ENCODE assay signal across 5 cellular contexts in genomic region chr1:48437379-48437778, GRCh38. TPM values are rescaled to one million over a fixed set of nuclear protein-coding genes. Genes with fewer than 3 reads are reported as not detected.
A peak's percentile ranks its signal among the peaks of the same experiment; 100 is the strongest.
DNase-seq lines count a peak whose midpoint lies in the region; ATAC-seq, FAIRE-seq and TF ChIP-seq lines count a peak whose summit lies in the region.
"Not testable (repeated sequence)": the region's sequence is repeated elsewhere in the genome, so short reads cannot be mapped to it uniquely, and the experiment has no call there.

No MANE protein-coding gene starts in this region.

- not testable (repeated sequence) for DNase-seq in adrenal gland; Right ventricle myocardium inferior (ENCODE audit: missing footprints); Right ventricle myocardium superior; left ventricle myocardium superior

- H3K9me3 ChIP-seq in adrenal gland (replicated peaks in 1 of 3): not testable (repeated sequence)

- peak overlapping the region in 3 of 5 donors; percentile 44 to 56 (median 51) for H3K27ac ChIP-seq in adrenal gland

- ATAC-seq in Right ventricle myocardium inferior (peak; percentile 64), Right ventricle myocardium superior (ENCODE audit: poor library complexity) (peak; percentile 55), left ventricle myocardium superior (peak; percentile 44)

- FAIRE-seq in A204.1 (lab: Jason Lieb, UNC): peak; percentile 14

- peaks cover 0 to 10% of the 10 kb centered on the region in 2 donors for H3K4me1 ChIP-seq in adrenal gland (replicated peaks in 1 of 2)

- not testable (repeated sequence) for H3K36me3 ChIP-seq in adrenal gland (replicated peaks in 1 of 2)

- not testable (repeated sequence) for H3K27me3 ChIP-seq in adrenal gland

- TF ChIP-seq POLR2A in adrenal gland (IDR thresholded peaks at IDR 0.05): not testable (repeated sequence)

- not testable (repeated sequence) for H3K4me3 ChIP-seq in adrenal gland

- TF ChIP-seq CTCF in adrenal gland (IDR thresholded peaks at IDR 0.05): not testable (repeated sequence)

- intact Hi-C loops in adrenal gland (cut with DNase I); Right ventricle myocardium inferior (cut with DNase I); Right ventricle myocardium superior (cut with DNase I); left ventricle myocardium superior (cut with micrococcal nuclease): not testable (repeated sequence)

RNA-seq across cellular contexts. Expression of gene SPATA6, which starts 34.6 kb away (rescaled TPM):
- total RNA-seq in adrenal gland: 10 to 100 TPM; 12.2 to 54.3 (median 32.6) TPM
- 10 to 100 TPM in 1 of 3 donors, 1 to 10 TPM in 2; 7.3 to 12.0 (median 8.9) TPM for polyA plus RNA-seq in adrenal gland
- total RNA-seq in Right ventricle myocardium inferior: 10.8 TPM
- 9.8 TPM for total RNA-seq in Right ventricle myocardium superior
- 11.2 TPM for total RNA-seq in left ventricle myocardium superior
